In genomic region chr1:162026906-162027305, GRCh38 we compare ENCODE assay signal across 25 cellular contexts. TPM values are rescaled to one million over a fixed set of nuclear protein-coding genes. Genes with fewer than 3 reads are reported as not detected.
"Had no signal": no experiment of that assay in that cellular context is flagged by ENCODE, and none has a peak within 500 bp of the region (broad histone marks: within the 10 kb centered on the region; RNA-seq: fewer than 3 reads in every experiment).

No MANE protein-coding gene starts in this region.

- H3K36me3 Mint-ChIP-seq: type B pancreatic cell, WTC11 had no signal

- H2AFZ ChIP-seq: neural progenitor cell had no signal

- H3K36me3 ChIP-seq: left ventricle myocardium inferior, neural progenitor cell, sigmoid colon, spleen, thoracic aorta, vagina had no signal

- H3K27ac Mint-ChIP-seq: activated naive CD8-positive, alpha-beta T cell; activated T-helper 17 cell treated with anti-CD3 and anti-CD28 coated beads, Interleukin-2, amount 50 U/mL, for 72 hours; endodermal cell; immature natural killer cell; mesothelial cell of epicardium; naive thymus-derived CD8-positive, alpha-beta T cell; neural progenitor cell; type B pancreatic cell; WTC11 had no signal

- H3K27me3 ChIP-seq: sigmoid colon, vagina had no signal

- H3K4me2 ChIP-seq: neural progenitor cell had no signal

- H3K27ac ChIP-seq: left ventricle myocardium inferior, neural progenitor cell, sigmoid colon, thoracic aorta, vagina had no signal

- ATAC-seq: activated T-helper 17 cell treated with anti-CD3 and anti-CD28 coated beads, Interleukin-2, amount 50 U/mL, for 72 hours; naive thymus-derived CD8-positive, alpha-beta T cell; WTC11 had no signal

- H3K4me3 Mint-ChIP-seq: activated naive CD8-positive, alpha-beta T cell; activated T-helper 17 cell treated with anti-CD3 and anti-CD28 coated beads, Interleukin-2, amount 50 U/mL, for 72 hours; endodermal cell; mesothelial cell of epicardium; naive thymus-derived CD8-positive, alpha-beta T cell; neural progenitor cell; type B pancreatic cell; WTC11 had no signal

- H3K4me3 ChIP-seq: left ventricle myocardium inferior, neural progenitor cell, sigmoid colon, spleen, thoracic aorta, vagina had no signal

- H3K9me3 Mint-ChIP-seq: activated T-helper 17 cell treated with anti-CD3 and anti-CD28 coated beads, Interleukin-2, amount 50 U/mL, for 72 hours; immature natural killer cell; naive thymus-derived CD8-positive, alpha-beta T cell had no signal

- DNase-seq: activated naive CD4-positive, alpha-beta T cell; activated T-cell treated with anti-CD3 and anti-CD28 coated beads, Interleukin-2, amount 50 U/mL, for 1 hour; amygdala; cerebellar nuclear complex; cortex of kidney; endodermal cell; immature natural killer cell; left ventricle myocardium inferior; naive thymus-derived CD8-positive, alpha-beta T cell; sigmoid colon; spleen; stimulated activated CD4-positive, alpha-beta T cell treated with anti-CD3 and anti-CD28 coated beads, Interleukin-4, amount 100 ng/mL, for 1 hour; stimulated activated naive CD4-positive, alpha-beta T cell treated with Interleukin-2 at 50 U/mL for 16 hours; T-helper 9 cell had no signal

- H3K9ac ChIP-seq: neural progenitor cell had no signal

- H3K9me3 ChIP-seq: left ventricle myocardium inferior, sigmoid colon, spleen, thoracic aorta, vagina had no signal

RNA-seq across cellular contexts. Expression of gene OLFML2B, which starts 3.2 kb away (rescaled TPM):
- total RNA-seq: activated T-helper 17 cell treated with anti-CD3 and anti-CD28 coated beads, Interleukin-2, amount 50 U/mL, for 72 hours; bronchial epithelial cell; lung microvascular endothelial cell; T-helper 1 cell treated with Interleukin-12 subunit alpha and Interleukin-12 subunit beta and Interleukin-4 antibody, amounts not matched to agents 30 ng/mL and 1 ng/mL, for 36 hours had no signal
- polyA plus RNA-seq: immature natural killer cell had no signal

RNA-seq across cellular contexts. Expression of gene NOS1AP, which starts 42.6 kb away (rescaled TPM):
- total RNA-seq: naive thymus-derived CD8-positive, alpha-beta T cell; T-helper 1 cell treated with Interleukin-12 subunit alpha and Interleukin-12 subunit beta and Interleukin-4 antibody, amounts not matched to agents 30 ng/mL and 1 ng/mL, for 36 hours had no signal
- polyA plus RNA-seq: immature natural killer cell; naive thymus-derived CD8-positive, alpha-beta T cell had no signal
